Comparison of ENCODE assay signal across 8 cellular contexts in genomic region chr11:6438979-6439571, GRCh38. TPM values are rescaled to one million over a fixed set of nuclear protein-coding genes. Genes with fewer than 3 reads are reported as not detected.
A peak's percentile ranks its signal among the peaks of the same experiment; 100 is the strongest.
DNase-seq lines count a peak whose midpoint lies in the region; ATAC-seq and TF ChIP-seq lines count a peak whose summit lies in the region.

No MANE protein-coding gene starts in this region.

- H3K27ac ChIP-seq in neural progenitor cell: no peak overlapping the region

- TF ChIP-seq CTCF in AG10803 (conservative IDR thresholded peaks at IDR 0.05; ENCODE audit: low read length) (peak; percentile 87), GM13977 (IDR thresholded peaks at IDR 0.05; ENCODE audit: extremely low read depth, insufficient read depth, missing control alignments) (peak; percentile 52), neural progenitor cell (IDR thresholded peaks at IDR 0.05) (peak; percentile 77)

- H3K79me2 ChIP-seq in neural progenitor cell (ENCODE audit: low read depth): no peaks in the 10 kb centered on the region

- H4K20me1 ChIP-seq in neural progenitor cell (ENCODE audit: low read depth): no peaks in the 10 kb centered on the region

- DNase-seq in AG10803 (ENCODE audit: low read depth) (peak; percentile 60), GM13977 (ENCODE audit: low spot score) (no peak), NCI-H345 treated with DMSO at 0.1 percent for 48 hours (lab: John Stamatoyannopoulos, UW; ENCODE audit: unreplicated experiment) (peak; percentile 11), fibroblast of peridontal ligament (ENCODE audit: extremely low read depth) (peak; percentile 66), neural progenitor cell (ENCODE audit: low spot score) (peak; percentile 69)
- DNase-seq in activated CD8-positive, alpha-beta memory T cell treated with anti-CD3 and anti-CD28 coated beads, Interleukin-2, amount 10 ng/mL, durations not matched to agents 7 days and 5 days: peak; percentile 46

- H3K27ac Mint-ChIP-seq in activated CD8-positive, alpha-beta memory T cell treated with anti-CD3 and anti-CD28 coated beads, Interleukin-2, amount 10 ng/mL, durations not matched to agents 7 days and 5 days: no peak overlapping the region
- no peak overlapping the region for H3K27ac Mint-ChIP-seq in neural progenitor cell

- H3K4me1 ChIP-seq in neural progenitor cell: no peaks in the 10 kb centered on the region

- CTCF ChIA-PET in activated CD8-positive, alpha-beta memory T cell treated with anti-CD3 and anti-CD28 coated beads, Interleukin-2, amount 10 ng/mL, durations not matched to agents 7 days and 5 days (lab: Charles Lee): interaction anchor here (0.6 to 15.2 kb wide), 12 partner anchors 10 to 318 kb away, joined by 3 to 571 read pairs (median 3); partner anchors contain the start of genes APBB1 and SMPD1

- H3K27me3 ChIP-seq in neural progenitor cell: no peaks in the 10 kb centered on the region

- in situ Hi-C loops in GM13977 (cut with MboI; ENCODE audit: low pct_unique_long_range_greater_than_20kb, low sequenced_read_pairs, unreplicated experiment): no loop called here

- H3K4me3 ChIP-seq in AG10803 (ENCODE audit: low read length) (no peak overlapping the region), neural progenitor cell (no peak overlapping the region)

- H3K9ac ChIP-seq in neural progenitor cell: no peak overlapping the region

- H3K36me3 Mint-ChIP-seq in activated CD8-positive, alpha-beta memory T cell treated with anti-CD3 and anti-CD28 coated beads, Interleukin-2, amount 10 ng/mL, durations not matched to agents 7 days and 5 days: no peaks in the 10 kb centered on the region
- no peaks in the 10 kb centered on the region for H3K36me3 Mint-ChIP-seq in neural progenitor cell

- H3K36me3 ChIP-seq in neural progenitor cell: no peaks in the 10 kb centered on the region

- no peaks in the 10 kb centered on the region for H3K27me3 Mint-ChIP-seq in activated CD8-positive, alpha-beta memory T cell treated with anti-CD3 and anti-CD28 coated beads, Interleukin-2, amount 10 ng/mL, durations not matched to agents 7 days and 5 days
- H3K27me3 Mint-ChIP-seq in neural progenitor cell (ENCODE audit: insufficient read depth, low read depth): no peaks in the 10 kb centered on the region

- H3K4me3 Mint-ChIP-seq in activated CD8-positive, alpha-beta memory T cell treated with anti-CD3 and anti-CD28 coated beads, Interleukin-2, amount 10 ng/mL, durations not matched to agents 7 days and 5 days: no peak overlapping the region
- no peak overlapping the region for H3K4me3 Mint-ChIP-seq in neural progenitor cell

- H2AFZ ChIP-seq in neural progenitor cell (replicated peaks): peak overlapping the region; percentile 63

- H3K9me3 Mint-ChIP-seq in activated CD8-positive, alpha-beta memory T cell treated with anti-CD3 and anti-CD28 coated beads, Interleukin-2, amount 10 ng/mL, durations not matched to agents 7 days and 5 days (ENCODE audit: low read depth): no peaks in the 10 kb centered on the region
- H3K9me3 Mint-ChIP-seq in neural progenitor cell: no peaks in the 10 kb centered on the region

- peak; percentile 32 for ATAC-seq in activated CD8-positive, alpha-beta memory T cell treated with anti-CD3 and anti-CD28 coated beads, Interleukin-2, amount 10 ng/mL, durations not matched to agents 7 days and 5 days
- ATAC-seq in GM19452 (IDR thresholded peaks at IDR 0.05; ENCODE audit: unreplicated experiment): no peak
- ATAC-seq in GM19463 (IDR thresholded peaks at IDR 0.05; ENCODE audit: unreplicated experiment): no peak

- no peaks in the 10 kb centered on the region for H3K9me3 ChIP-seq in neural progenitor cell (ENCODE audit: low read depth)

- no peak overlapping the region for H3K4me2 ChIP-seq in neural progenitor cell

- peaks cover 4% of the 10 kb centered on the region for H3K4me1 Mint-ChIP-seq in activated CD8-positive, alpha-beta memory T cell treated with anti-CD3 and anti-CD28 coated beads, Interleukin-2, amount 10 ng/mL, durations not matched to agents 7 days and 5 days
- H3K4me1 Mint-ChIP-seq in neural progenitor cell: no peaks in the 10 kb centered on the region

- no peaks in the 10 kb centered on the region for H3F3A ChIP-seq in neural progenitor cell (ENCODE audit: low read depth)

RNA-seq across cellular contexts. Expression of gene HPX, which starts 1.7 kb away (rescaled TPM):
- total RNA-seq in activated CD8-positive, alpha-beta memory T cell treated with anti-CD3 and anti-CD28 coated beads, Interleukin-2, amount 10 ng/mL, durations not matched to agents 7 days and 5 days: under 1 TPM in 1 of 2 experiments, not detected in 1; 0.76 TPM
- 0.56 TPM in 2 replicates for total RNA-seq in neural progenitor cell (ENCODE audit: low replicate concordance)

RNA-seq across cellular contexts. Expression of gene APBB1, which starts 20.2 kb away (rescaled TPM):
- 10 to 100 TPM; 38.7 to 43.4 TPM for total RNA-seq in activated CD8-positive, alpha-beta memory T cell treated with anti-CD3 and anti-CD28 coated beads, Interleukin-2, amount 10 ng/mL, durations not matched to agents 7 days and 5 days
- 38.5 and 64.9 TPM in 2 replicates for total RNA-seq in neural progenitor cell (ENCODE audit: low replicate concordance)

RNA-seq across cellular contexts. Expression of gene TRIM3, which starts 34.7 kb away (rescaled TPM):
- 1 to 10 TPM; 4.8 to 5.1 TPM for total RNA-seq in activated CD8-positive, alpha-beta memory T cell treated with anti-CD3 and anti-CD28 coated beads, Interleukin-2, amount 10 ng/mL, durations not matched to agents 7 days and 5 days
- 16.1 and 19.9 TPM in 2 replicates for total RNA-seq in neural progenitor cell (ENCODE audit: low replicate concordance)

RNA-seq across cellular contexts. Expression of gene ARFIP2, which starts 42.1 kb away (rescaled TPM):
- total RNA-seq in activated CD8-positive, alpha-beta memory T cell treated with anti-CD3 and anti-CD28 coated beads, Interleukin-2, amount 10 ng/mL, durations not matched to agents 7 days and 5 days: 10 to 100 TPM; 33.5 to 39.3 TPM
- total RNA-seq in neural progenitor cell (ENCODE audit: low replicate concordance): 40.2 and 50.5 TPM in 2 replicates

RNA-seq across cellular contexts. Expression of gene TIMM10B, which starts 42.2 kb away (rescaled TPM):
- total RNA-seq in activated CD8-positive, alpha-beta memory T cell treated with anti-CD3 and anti-CD28 coated beads, Interleukin-2, amount 10 ng/mL, durations not matched to agents 7 days and 5 days: 10 to 100 TPM; 29.2 to 47.0 TPM
- 37.2 and 39.8 TPM in 2 replicates for total RNA-seq in neural progenitor cell (ENCODE audit: low replicate concordance)
